Comparison of ENCODE assay signal across 21 cellular contexts in the genomic region with DNA sequence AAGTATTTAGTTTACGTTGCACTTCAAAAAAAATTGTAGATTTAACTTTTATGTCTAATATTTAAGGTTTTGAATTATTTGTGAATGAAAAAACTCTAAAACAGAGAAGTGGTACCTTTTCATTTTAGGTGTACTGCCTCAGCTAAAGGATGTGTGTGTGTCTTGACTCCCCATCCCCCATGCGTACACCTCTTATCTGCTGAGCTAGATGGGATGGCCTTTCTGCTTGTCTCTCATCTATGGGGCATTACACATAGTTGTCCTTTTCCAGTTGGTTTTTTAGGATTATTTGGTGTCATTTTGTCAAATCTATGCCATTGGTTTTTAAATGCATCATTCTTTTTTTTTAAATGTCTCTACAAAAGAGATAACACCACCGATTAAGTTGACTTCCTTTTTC.
"Had no signal": no experiment of that assay in that cellular context is flagged by ENCODE, and none has a peak within 500 bp of the region (broad histone marks: within the 10 kb centered on the region; RNA-seq: fewer than 3 reads in every experiment).

No MANE protein-coding gene starts in this region.

- H3K4me3 ChIP-seq: heart left ventricle, prostate gland, testis, tibial nerve had no signal

- H3K27ac ChIP-seq: heart left ventricle, parathyroid adenoma, prostate gland, testis, tibial nerve had no signal

- H3K27me3 Mint-ChIP-seq: dendritic cell treated with granulocyte-macrophage colony-stimulating factor and Interleukin-4, amounts not matched to agents 40 ng/mL and 50 ng/mL, for 4 days; effector memory CD8-positive, alpha-beta T cell; stimulated activated naive CD8-positive, alpha-beta T cell treated with anti-CD3 and anti-CD28 coated beads, Interleukin-15, amount 100 ng/mL, for 72 hours had no signal

- DNase-seq: cerebellar nuclear complex; effector memory CD8-positive, alpha-beta T cell; heart left ventricle; hippocampal formation; kidney glomerular epithelial cell; mesendoderm; naive B cell; nucleus accumbens; stimulated activated CD4-positive, alpha-beta T cell treated with anti-CD3 and anti-CD28 coated beads, Interleukin-2, amount 100 ng/mL, for 24 hours; stimulated activated CD4-positive, alpha-beta T cell treated with anti-CD3 and anti-CD28 coated beads, Interleukin-4, amount 100 ng/mL, for 4 hours; stimulated activated naive B cell treated with anti-CD40 and anti-IgM and Interleukin-4, amounts not matched to agents 10 μg/mL and 1 μg/mL and 100 μg/mL, for 72 hours; stimulated activated naive CD8-positive, alpha-beta T cell treated with anti-CD3 and anti-CD28 coated beads, Interleukin-15, amount 100 ng/mL, for 72 hours; testis had no signal

- H3K4me3 Mint-ChIP-seq: dendritic cell treated with granulocyte-macrophage colony-stimulating factor and Interleukin-4, amounts not matched to agents 40 ng/mL and 50 ng/mL, for 4 days; effector memory CD8-positive, alpha-beta T cell; neural crest cell; stimulated activated naive B cell treated with anti-CD40 and anti-IgM and Interleukin-4, amounts not matched to agents 10 μg/mL and 1 μg/mL and 100 μg/mL, for 72 hours; stimulated activated naive CD8-positive, alpha-beta T cell treated with anti-CD3 and anti-CD28 coated beads, Interleukin-15, amount 100 ng/mL, for 72 hours had no signal

- H3K27me3 ChIP-seq: heart left ventricle, testis, tibial nerve had no signal

- H3K27ac Mint-ChIP-seq: dendritic cell treated with granulocyte-macrophage colony-stimulating factor and Interleukin-4, amounts not matched to agents 40 ng/mL and 50 ng/mL, for 4 days; effector memory CD8-positive, alpha-beta T cell; stimulated activated naive B cell treated with anti-CD40 and anti-IgM and Interleukin-4, amounts not matched to agents 10 μg/mL and 1 μg/mL and 100 μg/mL, for 72 hours; stimulated activated naive CD8-positive, alpha-beta T cell treated with anti-CD3 and anti-CD28 coated beads, Interleukin-15, amount 100 ng/mL, for 72 hours had no signal

- H3K9me3 Mint-ChIP-seq: dendritic cell treated with granulocyte-macrophage colony-stimulating factor and Interleukin-4, amounts not matched to agents 40 ng/mL and 50 ng/mL, for 4 days; effector memory CD8-positive, alpha-beta T cell; naive B cell; neural crest cell; stimulated activated naive CD8-positive, alpha-beta T cell treated with anti-CD3 and anti-CD28 coated beads, Interleukin-15, amount 100 ng/mL, for 72 hours had no signal

- H3K36me3 ChIP-seq: heart left ventricle, prostate gland, tibial nerve had no signal

- H2AFZ ChIP-seq: parathyroid adenoma had no signal

- H3K9me3 ChIP-seq: heart left ventricle, prostate gland, testis, tibial nerve had no signal

- FAIRE-seq: colon, islet of Langerhans had no signal

- H3K9ac ChIP-seq: parathyroid adenoma had no signal

- ATAC-seq: effector memory CD8-positive, alpha-beta T cell; heart left ventricle; sciatic nerve; stimulated activated naive B cell treated with anti-CD40 and anti-IgM and Interleukin-4, amounts not matched to agents 10 μg/mL and 1 μg/mL and 100 μg/mL, for 72 hours; stimulated activated naive CD8-positive, alpha-beta T cell treated with anti-CD3 and anti-CD28 coated beads, Interleukin-15, amount 100 ng/mL, for 72 hours had no signal
